Comparison of ENCODE assay signal across 11 cellular contexts in the genomic region with DNA sequence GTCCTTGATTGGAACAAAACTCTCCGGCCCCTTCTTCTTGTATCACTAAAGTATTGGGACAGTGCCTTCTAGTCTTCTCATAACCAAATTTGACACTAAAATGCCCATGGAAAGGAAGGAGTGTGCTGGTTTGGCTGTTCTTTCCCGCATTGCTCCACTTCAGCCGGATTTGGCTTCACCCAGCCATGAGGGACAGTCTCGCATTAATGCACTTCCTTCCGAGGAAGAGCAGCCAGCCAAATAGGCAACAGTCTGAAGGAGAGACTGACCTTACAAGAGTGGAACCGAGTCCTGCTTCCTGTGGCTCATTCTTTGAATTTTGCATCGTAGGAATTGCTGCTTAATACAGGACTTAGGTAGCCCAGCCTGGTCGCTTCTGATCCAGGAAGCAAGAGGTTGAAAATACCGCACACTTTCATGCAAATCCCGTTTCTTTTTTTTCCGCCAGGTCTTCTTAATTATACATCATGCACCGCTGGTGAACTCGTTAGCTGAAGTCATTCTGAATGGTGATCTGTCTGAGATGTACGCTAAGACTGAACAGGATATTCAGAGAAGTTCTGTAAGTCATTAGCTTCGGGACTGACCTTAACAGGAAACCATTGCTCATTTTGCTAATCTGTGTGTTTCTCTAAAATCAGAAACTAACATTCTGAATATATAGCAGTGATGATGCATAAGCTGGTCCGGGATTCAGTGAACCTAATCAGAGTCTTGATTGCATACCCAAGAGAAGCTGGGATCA. TPM values are rescaled to one million over a fixed set of nuclear protein-coding genes. Genes with fewer than 3 reads are reported as not detected.
DNase-seq lines count a peak whose midpoint lies in the region; ATAC-seq, FAIRE-seq and TF ChIP-seq lines count a peak whose summit lies in the region.
"Had no signal": no experiment of that assay in that cellular context is flagged by ENCODE, and none has a peak within 500 bp of the region (broad histone marks: within the 10 kb centered on the region; RNA-seq: fewer than 3 reads in every experiment).

No MANE protein-coding gene starts in this region.

- H3K4me1 Mint-ChIP-seq in activated CD4-positive, alpha-beta T cell treated with anti-CD3 and anti-CD28 coated beads for 36 hours: peaks cover 43% of the 10 kb centered on the region
- peaks cover 30% of the 10 kb centered on the region for H3K4me1 Mint-ChIP-seq in T-helper 17 cell

- TF ChIP-seq CTCF in gastrocnemius medialis (IDR thresholded peaks at IDR 0.05 in 4 of 5, conservative IDR thresholded peaks at IDR 0.05 in 1 of 5) (no peak), body of pancreas (IDR thresholded peaks at IDR 0.05) (no peak)

- in situ Hi-C loops in gastrocnemius medialis (cut with MboI; ENCODE audit: low sequenced_read_pairs in 4 of 4): no loop called here

- H3K36me3 ChIP-seq in gastrocnemius medialis (peaks cover 0 to 15% of the 10 kb centered on the region in 2 donors), body of pancreas (replicated peaks in 1 of 2; ENCODE audit: insufficient read depth in 1 of 2, low read depth in 2 of 2) (no peaks in the 10 kb centered on the region)

- no peaks in the 10 kb centered on the region for H3K9me3 ChIP-seq in T-helper 17 cell (ENCODE audit: control insufficient read depth, low read length, poor library complexity, severe bottlenecking)
- no peaks in the 10 kb centered on the region for H3K9me3 ChIP-seq in gastrocnemius medialis
- H3K9me3 ChIP-seq in body of pancreas: no peaks in the 10 kb centered on the region
- H3K9me3 ChIP-seq: lower lobe of right lung had no signal

- H3K4me3 ChIP-seq in gastrocnemius medialis (no peak overlapping the region), body of pancreas (no peak overlapping the region)
- H3K4me3 ChIP-seq: lower lobe of right lung had no signal

- intact Hi-C loops in activated CD4-positive, alpha-beta T cell treated with anti-CD3 and anti-CD28 coated beads for 36 hours (cut with DNase I, micrococcal nuclease): no loop called here
- intact Hi-C loops in gastrocnemius medialis (cut with DNase I; ENCODE audit: low total_unique reads): no loop called here
- intact Hi-C loops in body of pancreas (cut with DNase I): no loop called here

- peak overlapping the region in 3 of 4 donors; percentile 24 to 47 (median 27) for H3K27ac ChIP-seq in gastrocnemius medialis
- no peak overlapping the region for H3K27ac ChIP-seq in body of pancreas
- H3K27ac ChIP-seq: lower lobe of right lung had no signal

- H3K27me3 ChIP-seq in gastrocnemius medialis (no peaks in the 10 kb centered on the region), body of pancreas (no peaks in the 10 kb centered on the region)

- POLR2A ChIA-PET in activated CD4-positive, alpha-beta T cell treated with anti-CD3 and anti-CD28 coated beads for 36 hours (lab: Charles Lee): interaction anchor here (0.9 to 1.7 kb wide), 2 partner anchors 19 to 271 kb away, joined by 3 to 4 read pairs; no protein-coding TSS in a partner anchor

- no peaks in the 10 kb centered on the region for H3K9me3 Mint-ChIP-seq in activated CD4-positive, alpha-beta T cell treated with anti-CD3 and anti-CD28 coated beads for 36 hours (ENCODE audit: low read depth)

- no peaks in the 10 kb centered on the region for H3K27me3 Mint-ChIP-seq in activated CD4-positive, alpha-beta T cell treated with anti-CD3 and anti-CD28 coated beads for 36 hours
- H3K27me3 Mint-ChIP-seq in T-helper 17 cell: no peaks in the 10 kb centered on the region

- CTCF ChIA-PET in activated CD4-positive, alpha-beta T cell treated with anti-CD3 and anti-CD28 coated beads for 36 hours (lab: Charles Lee): interaction anchor here (0.6 to 3.2 kb wide), 11 partner anchors 10 to 389 kb away, joined by 3 to 20 read pairs (median 4); no protein-coding TSS in a partner anchor

- no peak for TF ChIP-seq POLR2A in gastrocnemius medialis (IDR thresholded peaks at IDR 0.05)
- TF ChIP-seq POLR2A in H54 (IDR thresholded peaks at IDR 0.05; ENCODE audit: low read depth, low read length): no peak
- no peak for TF ChIP-seq POLR2A in body of pancreas (IDR thresholded peaks at IDR 0.05)

- DNase-seq in activated CD4-positive, alpha-beta T cell treated with anti-CD3 and anti-CD28 coated beads for 36 hours: no peak
- DNase-seq in activated CD4-positive, alpha-beta T cell treated with anti-CD3 and anti-CD28 coated beads for 4 hours: no peak
- no peak for DNase-seq in T-helper 17 cell
- peak in 1 of 2 donors; percentile 52 for DNase-seq in gastrocnemius medialis
- no peak for DNase-seq in H54 (ENCODE audit: insufficient read length, low spot score)
- no peak for DNase-seq in body of pancreas
- DNase-seq: lower lobe of right lung had no signal

- H3K4me3 Mint-ChIP-seq in activated CD4-positive, alpha-beta T cell treated with anti-CD3 and anti-CD28 coated beads for 36 hours: peak overlapping the region; percentile 38
- H3K4me3 Mint-ChIP-seq in T-helper 17 cell: peak overlapping the region; percentile 33

- 79 to 81% methylated on average over 16 of the region's 16 CpGs for WGBS in body of pancreas, 2 donors

- peak overlapping the region; percentile 32 for H3K27ac Mint-ChIP-seq in activated CD4-positive, alpha-beta T cell treated with anti-CD3 and anti-CD28 coated beads for 36 hours
- H3K27ac Mint-ChIP-seq in T-helper 17 cell: peak overlapping the region; percentile 24

- peaks cover 7 to 8% of the 10 kb centered on the region in 2 donors for H3K4me1 ChIP-seq in gastrocnemius medialis
- H3K4me1 ChIP-seq in body of pancreas: peaks cover 4% of the 10 kb centered on the region

- H3K36me3 Mint-ChIP-seq in activated CD4-positive, alpha-beta T cell treated with anti-CD3 and anti-CD28 coated beads for 36 hours (ENCODE audit: low read depth): peaks cover 36% of the 10 kb centered on the region
- H3K36me3 Mint-ChIP-seq in T-helper 17 cell (ENCODE audit: low read depth): peaks cover 2% of the 10 kb centered on the region

- peak; percentile 51 for ATAC-seq in activated CD4-positive, alpha-beta T cell treated with anti-CD3 and anti-CD28 coated beads for 36 hours
- peak; percentile 40 for ATAC-seq in HG02642 (IDR thresholded peaks at IDR 0.05; ENCODE audit: poor library complexity, unreplicated experiment)
- no peak for ATAC-seq in T-helper 17 cell
- ATAC-seq in gastrocnemius medialis: peak; percentile 38 to 45
- ATAC-seq in HG02610 (IDR thresholded peaks at IDR 0.05; ENCODE audit: unreplicated experiment): no peak
- no peak for ATAC-seq in body of pancreas
- ATAC-seq: lower lobe of right lung had no signal

- FAIRE-seq in H54 (lab: Jason Lieb, UNC): no peak
- FAIRE-seq: A204.1, endometrium had no signal

RNA-seq across cellular contexts. Expression of gene CLEC16A, which starts 38.2 kb away (rescaled TPM):
- 10 to 100 TPM; 23.5 to 25.4 TPM for total RNA-seq in activated CD4-positive, alpha-beta T cell treated with anti-CD3 and anti-CD28 coated beads for 36 hours
- 10 to 100 TPM; 31.1 to 32.0 TPM for total RNA-seq in T-helper 17 cell
- 10 to 100 TPM; 24.5 to 33.0 (median 29.3) TPM for total RNA-seq in gastrocnemius medialis
- 10 to 100 TPM; 15.0 to 21.4 TPM for total RNA-seq in body of pancreas

RNA-seq across cellular contexts. Expression of gene DEXI, which starts 40.3 kb away (rescaled TPM):
- total RNA-seq in activated CD4-positive, alpha-beta T cell treated with anti-CD3 and anti-CD28 coated beads for 36 hours: 10 to 100 TPM; 33.8 to 34.9 TPM
- total RNA-seq in T-helper 17 cell (10 to 100 TPM; 14.2 to 15.1 TPM), gastrocnemius medialis (100 to 1,000 TPM in 3 of 4 donors, 10 to 100 TPM in 1; 83.9 to 184 (median 127) TPM), body of pancreas (10 to 100 TPM; 29.8 to 51.1 TPM)

Comparison
In these comparisons a context has a peak if more than half of its experiments do, and no peak if none do; other contexts are left out.
1. ATAC-seq: peak in activated CD4-positive, alpha-beta T cell treated with anti-CD3 and anti-CD28 coated beads for 36 hours (single experiment), HG02642 (single experiment) and gastrocnemius medialis (2 of 2); none in T-helper 17 cell (single experiment), HG02610 (single experiment) and body of pancreas (single experiment).
2. H3K27ac ChIP-seq: peak in gastrocnemius medialis (3 of 4); none in body of pancreas (0 of 4).